In the genomic region with DNA sequence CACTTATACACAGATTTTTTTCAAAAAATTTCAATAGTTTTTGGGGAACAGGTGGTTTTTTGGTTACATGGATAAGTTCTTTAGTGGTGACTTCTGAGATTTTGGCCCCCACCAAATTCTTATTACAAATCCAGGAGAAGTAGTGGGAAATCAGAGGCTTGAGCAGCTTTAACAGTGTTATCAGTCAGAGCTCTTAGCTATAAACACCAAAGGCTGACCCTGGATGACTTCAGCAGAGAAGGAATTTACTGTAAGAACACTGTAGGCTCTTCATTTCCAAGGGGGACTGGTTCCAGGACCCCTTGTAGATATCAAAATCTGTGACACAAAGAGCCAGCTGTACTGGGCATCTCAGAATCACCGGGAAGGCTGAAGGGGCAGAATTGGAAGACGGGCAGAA, we compare ENCODE assay signal across 16 cellular contexts. TPM values are rescaled to one million over a fixed set of nuclear protein-coding genes. Genes with fewer than 3 reads are reported as not detected.
DNase-seq lines count a peak whose midpoint lies in the region; FAIRE-seq and TF ChIP-seq lines count a peak whose summit lies in the region.
"Had no signal": no experiment of that assay in that cellular context is flagged by ENCODE, and none has a peak within 500 bp of the region (broad histone marks: within the 10 kb centered on the region; RNA-seq: fewer than 3 reads in every experiment).

No MANE protein-coding gene starts in this region.

- H3K36me3 ChIP-seq in astrocyte (ENCODE audit: insufficient read depth, low read length) (peaks cover 16% of the 10 kb centered on the region), mesenchymal stem cell (ENCODE audit: control insufficient read depth in 1 of 2, insufficient read depth in 2 of 2, low read depth in 1 of 2, low read length in 2 of 2) (peaks cover 10 to 42% of the 10 kb centered on the region in 2 experiments), colonic mucosa (no peaks in the 10 kb centered on the region)

- H4K8ac ChIP-seq in mesenchymal stem cell (ENCODE audit: low read length) = no peak overlapping the region

- no peak overlapping the region for H3K27ac ChIP-seq in AG04450 (ENCODE audit: low read depth, low read length)
- no peak overlapping the region for H3K27ac ChIP-seq in astrocyte (ENCODE audit: low read depth, low read length)
- H3K27ac ChIP-seq in mesenchymal stem cell (ENCODE audit: low read length, poor library complexity, severe bottlenecking) = no peak overlapping the region
- no peak overlapping the region for H3K27ac ChIP-seq in colonic mucosa

- H3K9ac ChIP-seq in astrocyte (ENCODE audit: low read length) (no peak overlapping the region), mesenchymal stem cell (ENCODE audit: low read length) (no peak overlapping the region), colonic mucosa (ENCODE audit: low read depth in 2 of 2, low read length in 2 of 2) (no peak overlapping the region)

- H3K36me3 Mint-ChIP-seq in HFFc6 (ENCODE audit: low read depth) = peaks cover 11% of the 10 kb centered on the region
- H3K36me3 Mint-ChIP-seq in astrocyte (ENCODE audit: low read depth, unreplicated experiment) = peaks cover 9% of the 10 kb centered on the region

- peak; percentile 1 for DNase-seq in AG04450 (ENCODE audit: low read depth, low spot score)
- no peak for DNase-seq in HFFc6
- peak; percentile 16 for DNase-seq in astrocyte (ENCODE audit: low read depth)
- DNase-seq in mesenchymal stem cell = no peak
- DNase-seq in NCI-H748 (lab: John Stamatoyannopoulos, UW; ENCODE audit: unreplicated experiment) = no peak
- no peak for DNase-seq in activated CD4-positive, alpha-beta T cell treated with anti-CD3 and anti-CD28 coated beads for 4 hours
- DNase-seq in colonic mucosa = no peak
- no peak for DNase-seq in AG08396 (ENCODE audit: low spot score)
- DNase-seq: C1 segment of cervical spinal cord, Karpas-422, MG63, NCI-H1092 treated with DMSO at 0.1 percent for 48 hours, NCI-H2081 treated with DMSO at 0.1 percent for 48 hours, NCI-H510A treated with DMSO at 0.1 percent for 48 hours, SIG-M5 had no signal

- H2BK120ac ChIP-seq in mesenchymal stem cell (ENCODE audit: low read depth, low read length) = peak overlapping the region; percentile 34

- H3K4me2 ChIP-seq in astrocyte (ENCODE audit: low read length) (no peak overlapping the region), mesenchymal stem cell (ENCODE audit: low read length, poor library complexity, severe bottlenecking) (no peak overlapping the region)

- no peak for FAIRE-seq in astrocyte (lab: Jason Lieb, UNC)
- FAIRE-seq: A204.1 had no signal

- no peak overlapping the region for H2BK5ac ChIP-seq in mesenchymal stem cell (ENCODE audit: low read depth, low read length, poor library complexity, severe bottlenecking)

- H2AK5ac ChIP-seq in mesenchymal stem cell (ENCODE audit: low read length, severe bottlenecking) = no peak overlapping the region

- H3K9me3 ChIP-seq in AG04450 (ENCODE audit: control insufficient read depth, insufficient read depth, low read length) = no peaks in the 10 kb centered on the region; the same call in 1 of the 2 replicates
- H3K9me3 ChIP-seq in astrocyte (ENCODE audit: insufficient read depth, low read depth, low read length) = no peaks in the 10 kb centered on the region
- no peaks in the 10 kb centered on the region for H3K9me3 ChIP-seq in mesenchymal stem cell (ENCODE audit: control insufficient read depth, low read length)
- no peaks in the 10 kb centered on the region for H3K9me3 ChIP-seq in colonic mucosa
- H3K9me3 ChIP-seq: MG63 had no signal

- H3K79me2 ChIP-seq in astrocyte (ENCODE audit: insufficient read depth, low read length) = peaks cover 43% of the 10 kb centered on the region

- H3K9me3 Mint-ChIP-seq in HFFc6 (no peaks in the 10 kb centered on the region), astrocyte (ENCODE audit: unreplicated experiment) (no peaks in the 10 kb centered on the region)

- H3K27me3 Mint-ChIP-seq in HFFc6 (ENCODE audit: insufficient read depth) = no peaks in the 10 kb centered on the region
- H3K27me3 Mint-ChIP-seq in astrocyte (ENCODE audit: low read depth, unreplicated experiment) = no peaks in the 10 kb centered on the region

- no peak overlapping the region for H4K91ac ChIP-seq in mesenchymal stem cell (ENCODE audit: low read length)

- POLR2A ChIA-PET in AG04450 (lab: Yijun Ruan, JAX) = no interaction called here

- peak overlapping the region in 1 of 2 experiments; percentile 29 for H3K18ac ChIP-seq in mesenchymal stem cell (ENCODE audit: low read depth in 1 of 2, low read length in 2 of 2)

- no peak overlapping the region for H3K23ac ChIP-seq in mesenchymal stem cell (ENCODE audit: low read length in 2 of 2)

- H3K27ac Mint-ChIP-seq in HFFc6 (0 out of 2 replicates have a peak overlapping the region, but pooled peaks have one; percentile 3), astrocyte (ENCODE audit: unreplicated experiment) (no peak overlapping the region)

- WGBS in mesenchymal stem cell = 91% methylated on average over 2 of the region's 2 CpGs

- peaks cover 19% of the 10 kb centered on the region for H3K79me1 ChIP-seq in mesenchymal stem cell (replicated peaks; ENCODE audit: low read length, poor library complexity, severe bottlenecking)

- H2BK15ac ChIP-seq in mesenchymal stem cell (ENCODE audit: low read depth, poor library complexity, severe bottlenecking) = no peak overlapping the region

- H2AFZ ChIP-seq in astrocyte (ENCODE audit: low read depth, low read length) (no peak overlapping the region), mesenchymal stem cell (ENCODE audit: low read depth, low read length) (no peak overlapping the region)

- no peak overlapping the region for H3K14ac ChIP-seq in mesenchymal stem cell (ENCODE audit: low read length in 2 of 2)

- no peak overlapping the region for H2BK12ac ChIP-seq in mesenchymal stem cell (ENCODE audit: low read length in 2 of 2)

- no peak overlapping the region for H3K4me3 Mint-ChIP-seq in HFFc6
- H3K4me3 Mint-ChIP-seq in astrocyte (ENCODE audit: unreplicated experiment) = no peak overlapping the region

- H3K4me1 Mint-ChIP-seq in HFFc6 (ENCODE audit: low read depth) (peaks cover 17% of the 10 kb centered on the region), astrocyte (ENCODE audit: low read depth, unreplicated experiment) (peaks cover 7% of the 10 kb centered on the region)

- no peaks in the 10 kb centered on the region for H3K4me1 ChIP-seq in astrocyte (ENCODE audit: insufficient read depth, low read length)
- peaks cover 4% of the 10 kb centered on the region for H3K4me1 ChIP-seq in mesenchymal stem cell (ENCODE audit: control insufficient read depth, insufficient read depth, low read depth, low read length)
- H3K4me1 ChIP-seq in colonic mucosa = no peaks in the 10 kb centered on the region

- no peaks in the 10 kb centered on the region for H3K27me3 ChIP-seq in AG04450 (ENCODE audit: control insufficient read depth, insufficient read depth, low read length)
- H3K27me3 ChIP-seq in astrocyte (ENCODE audit: insufficient read depth, low read length) = no peaks in the 10 kb centered on the region
- H3K27me3 ChIP-seq in mesenchymal stem cell (ENCODE audit: control insufficient read depth in 1 of 2, insufficient read depth in 1 of 2, low read length in 2 of 2) = no peaks in the 10 kb centered on the region
- H3K27me3 ChIP-seq in colonic mucosa = no peaks in the 10 kb centered on the region
- H3K27me3 ChIP-seq: MG63 had no signal

- intact Hi-C loops in colonic mucosa (cut with DNase I) = no loop called here

- CTCF ChIA-PET in AG04450 (lab: Charles Lee) = no interaction called here

- H3K4me3 ChIP-seq in AG04450 (ENCODE audit: low read depth, low read length) (no peak overlapping the region), astrocyte (ENCODE audit: insufficient read depth, low read depth, low read length) (no peak overlapping the region), mesenchymal stem cell (ENCODE audit: insufficient read depth in 1 of 2, low read depth in 1 of 2, low read length in 2 of 2) (no peak overlapping the region), colonic mucosa (no peak overlapping the region)
- H3K4me3 ChIP-seq: MG63 had no signal

- TF ChIP-seq CTCF in AG04450 (IDR thresholded peaks at IDR 0.05; ENCODE audit: low read depth, low read length) (no peak), HFFc6 (IDR thresholded peaks at IDR 0.05) (no peak), astrocyte (IDR thresholded peaks at IDR 0.05; ENCODE audit: insufficient read depth, low read depth, low read length) (no peak), colonic mucosa (IDR thresholded peaks at IDR 0.05) (no peak)

- no peak overlapping the region for H3K4ac ChIP-seq in mesenchymal stem cell (ENCODE audit: low read depth in 1 of 2, low read length in 2 of 2)

- peaks cover 23% of the 10 kb centered on the region for H4K20me1 ChIP-seq in astrocyte (ENCODE audit: insufficient read depth, low read length)

RNA-seq across cellular contexts. Expression of gene MPHOSPH6, which starts 17.8 kb away (rescaled TPM):
- polyA plus RNA-seq in AG04450 (2011; rRNA removed) = 22.3 and 36.7 TPM in 2 replicates
- polyA minus RNA-seq in AG04450 (2011; rRNA and poly(A)+ RNA removed) = 6.3 and 10.1 TPM in 2 replicates
- 10 to 100 TPM; 22.8 to 32.1 (median 24.7) TPM for total RNA-seq in HFFc6 (2021; fragmentation: NEBNext Ultra II Directional; extraction: Animal tissue kit (Norgen Biotek cat#: 25700))
- total RNA-seq in astrocyte (17.9 and 23.7 TPM in 2 replicates), colonic mucosa (10 to 100 TPM; 18.1 to 22.8 TPM)
- polyA plus RNA-seq in mesenchymal stem cell (2013, experiment 1 of 2) = 57.1 TPM
- 62.8 TPM for polyA plus RNA-seq in mesenchymal stem cell (2013, experiment 2 of 2)

Comparison
In these comparisons a context has a peak if more than half of its experiments do, and no peak if none do; other contexts are left out.
1. DNase-seq: peak in AG04450 (single experiment) and astrocyte (single experiment); none in HFFc6 (single experiment), mesenchymal stem cell (single experiment), NCI-H748 (single experiment), activated CD4-positive, alpha-beta T cell treated with anti-CD3 and anti-CD28 coated beads for 4 hours (0 of 2), colonic mucosa (single experiment) and AG08396 (single experiment).